In genomic region chr2:97267411-97268074, GRCh38 we compare ENCODE assay signal across 12 cellular contexts.
DNase-seq lines count a peak whose midpoint lies in the region; ATAC-seq and TF ChIP-seq lines count a peak whose summit lies in the region.
"Had no signal": no experiment of that assay in that cellular context is flagged by ENCODE, and none has a peak within 500 bp of the region (broad histone marks: within the 10 kb centered on the region; RNA-seq: fewer than 3 reads in every experiment).

No MANE protein-coding gene starts in this region.

- intact Hi-C loops in activated CD8-positive, alpha-beta T cell treated with anti-CD3 and anti-CD28 coated beads for 36 hours (cut with micrococcal nuclease) = no loop called here
- intact Hi-C loops in left colon (cut with DNase I, micrococcal nuclease) = no loop called here
- intact Hi-C loops in tibial artery (cut with DNase I; ENCODE audit: low total_unique reads) = no loop called here

- H3K27me3 Mint-ChIP-seq in activated CD8-positive, alpha-beta T cell treated with anti-CD3 and anti-CD28 coated beads, Interleukin-2, amount 10 ng/mL, durations not matched to agents 7 days and 5 days (ENCODE audit: low read depth) = no peaks in the 10 kb centered on the region
- no peaks in the 10 kb centered on the region for H3K27me3 Mint-ChIP-seq in activated CD8-positive, alpha-beta T cell treated with anti-CD3 and anti-CD28 coated beads for 36 hours
- H3K27me3 Mint-ChIP-seq: brain had no signal

- no peak overlapping the region for H3K27ac ChIP-seq in tibial artery
- H3K27ac ChIP-seq: gastroesophageal sphincter had no signal

- DNase-seq in activated CD8-positive, alpha-beta T cell treated with anti-CD3 and anti-CD28 coated beads, Interleukin-2, amount 10 ng/mL, durations not matched to agents 7 days and 5 days = no peak
- DNase-seq in activated CD8-positive, alpha-beta T cell treated with anti-CD3 and anti-CD28 coated beads for 36 hours = no peak
- peak; percentile 55 for DNase-seq in activated CD8-positive, alpha-beta memory T cell treated with anti-CD3 and anti-CD28 coated beads, Interleukin-2, amount 50 U/mL, for 48 hours
- peak; percentile 4 to 24 for DNase-seq in left colon
- DNase-seq in tibial artery = peak; percentile 19 to 69
- DNase-seq in NCI-H524 treated with DMSO at 0.1 percent for 48 hours (lab: John Stamatoyannopoulos, UW) = no peak
- DNase-seq: NCI-H526 had no signal

- POLR2A ChIA-PET in activated CD8-positive, alpha-beta T cell treated with anti-CD3 and anti-CD28 coated beads, Interleukin-2, amount 10 ng/mL, durations not matched to agents 7 days and 5 days (lab: Charles Lee) = no interaction called here
- POLR2A ChIA-PET in activated CD8-positive, alpha-beta T cell treated with anti-CD3 and anti-CD28 coated beads for 36 hours (lab: Charles Lee) = no interaction called here

- no peaks in the 10 kb centered on the region for H3K9me3 ChIP-seq in tibial artery
- H3K9me3 ChIP-seq: gastroesophageal sphincter had no signal

- TF ChIP-seq CTCF in activated CD8-positive, alpha-beta T cell treated with anti-CD3 and anti-CD28 coated beads for 36 hours (IDR thresholded peaks at IDR 0.05) = no peak
- TF ChIP-seq CTCF in tibial artery (IDR thresholded peaks at IDR 0.05) = no peak

- H3K4me3 ChIP-seq in tibial artery = no peak overlapping the region
- H3K4me3 ChIP-seq: gastroesophageal sphincter had no signal

- peak overlapping the region; percentile 9 for H3K27ac Mint-ChIP-seq in activated CD8-positive, alpha-beta T cell treated with anti-CD3 and anti-CD28 coated beads, Interleukin-2, amount 10 ng/mL, durations not matched to agents 7 days and 5 days
- H3K27ac Mint-ChIP-seq in activated CD8-positive, alpha-beta T cell treated with anti-CD3 and anti-CD28 coated beads for 36 hours = no peak overlapping the region
- H3K27ac Mint-ChIP-seq: nephron progenitor cell had no signal

- peaks cover 0 to 4% (median 0%) of the 10 kb centered on the region in 3 donors for H3K36me3 ChIP-seq in tibial artery
- H3K36me3 ChIP-seq: gastroesophageal sphincter had no signal

- no peaks in the 10 kb centered on the region for H3K4me1 Mint-ChIP-seq in activated CD8-positive, alpha-beta T cell treated with anti-CD3 and anti-CD28 coated beads, Interleukin-2, amount 10 ng/mL, durations not matched to agents 7 days and 5 days (ENCODE audit: low read depth)
- H3K4me1 Mint-ChIP-seq in activated CD8-positive, alpha-beta T cell treated with anti-CD3 and anti-CD28 coated beads for 36 hours (ENCODE audit: low read depth) = no peaks in the 10 kb centered on the region
- H3K4me1 Mint-ChIP-seq: brain, nephron progenitor cell had no signal

- H3K27me3 ChIP-seq in tibial artery = no peaks in the 10 kb centered on the region
- H3K27me3 ChIP-seq: gastroesophageal sphincter had no signal

- H3K9me3 Mint-ChIP-seq in activated CD8-positive, alpha-beta T cell treated with anti-CD3 and anti-CD28 coated beads, Interleukin-2, amount 10 ng/mL, durations not matched to agents 7 days and 5 days (ENCODE audit: insufficient read depth) = no peaks in the 10 kb centered on the region
- no peaks in the 10 kb centered on the region for H3K9me3 Mint-ChIP-seq in activated CD8-positive, alpha-beta T cell treated with anti-CD3 and anti-CD28 coated beads for 36 hours

- H3K4me3 Mint-ChIP-seq in activated CD8-positive, alpha-beta T cell treated with anti-CD3 and anti-CD28 coated beads, Interleukin-2, amount 10 ng/mL, durations not matched to agents 7 days and 5 days = no peak overlapping the region
- no peak overlapping the region for H3K4me3 Mint-ChIP-seq in activated CD8-positive, alpha-beta T cell treated with anti-CD3 and anti-CD28 coated beads for 36 hours
- H3K4me3 Mint-ChIP-seq: brain, nephron progenitor cell had no signal

- peaks cover 11% of the 10 kb centered on the region for H3K36me3 Mint-ChIP-seq in activated CD8-positive, alpha-beta T cell treated with anti-CD3 and anti-CD28 coated beads, Interleukin-2, amount 10 ng/mL, durations not matched to agents 7 days and 5 days (ENCODE audit: low read depth)
- no peaks in the 10 kb centered on the region for H3K36me3 Mint-ChIP-seq in activated CD8-positive, alpha-beta T cell treated with anti-CD3 and anti-CD28 coated beads for 36 hours (ENCODE audit: low read depth)

- CTCF ChIA-PET in activated CD8-positive, alpha-beta T cell treated with anti-CD3 and anti-CD28 coated beads, Interleukin-2, amount 10 ng/mL, durations not matched to agents 7 days and 5 days (lab: Charles Lee) = no interaction called here
- CTCF ChIA-PET in activated CD8-positive, alpha-beta T cell treated with anti-CD3 and anti-CD28 coated beads for 36 hours (lab: Charles Lee) = no interaction called here

- ATAC-seq in activated CD8-positive, alpha-beta T cell treated with anti-CD3 and anti-CD28 coated beads, Interleukin-2, amount 10 ng/mL, durations not matched to agents 7 days and 5 days = no peak
- no peak for ATAC-seq in activated CD8-positive, alpha-beta T cell treated with anti-CD3 and anti-CD28 coated beads for 36 hours
- ATAC-seq in left colon = peak; percentile 15
- no peak for ATAC-seq in HG03159 (IDR thresholded peaks at IDR 0.05; ENCODE audit: unreplicated experiment)
- ATAC-seq in GM19035 (IDR thresholded peaks at IDR 0.05; ENCODE audit: unreplicated experiment) = no peak
- ATAC-seq: gastroesophageal sphincter had no signal

- no peaks in the 10 kb centered on the region for H3K4me1 ChIP-seq in tibial artery
- H3K4me1 ChIP-seq: gastroesophageal sphincter had no signal

Comparison
In these comparisons a context has a peak if more than half of its experiments do, and no peak if none do; other contexts are left out.
1. DNase-seq: peak in activated CD8-positive, alpha-beta memory T cell treated with anti-CD3 and anti-CD28 coated beads, Interleukin-2, amount 50 U/mL, for 48 hours (single experiment), left colon (2 of 2) and tibial artery (2 of 2); none in activated CD8-positive, alpha-beta T cell treated with anti-CD3 and anti-CD28 coated beads, Interleukin-2, amount 10 ng/mL, durations not matched to agents 7 days and 5 days (single experiment), activated CD8-positive, alpha-beta T cell treated with anti-CD3 and anti-CD28 coated beads for 36 hours (single experiment) and NCI-H524 treated with DMSO at 0.1 percent for 48 hours (single experiment).